17 cellular contexts compared by ENCODE assay signal in genomic region chr11:36313073-36313472, GRCh38. TPM values are rescaled to one million over a fixed set of nuclear protein-coding genes. Genes with fewer than 3 reads are reported as not detected.
DNase-seq lines count a peak whose midpoint lies in the region; ATAC-seq and TF ChIP-seq lines count a peak whose summit lies in the region.
"Had no signal": no experiment of that assay in that cellular context is flagged by ENCODE, and none has a peak within 500 bp of the region (broad histone marks: within the 10 kb centered on the region; RNA-seq: fewer than 3 reads in every experiment).

No MANE protein-coding gene starts in this region.

- H2AFZ ChIP-seq in IMR-90 (replicated peaks; ENCODE audit: low read length, poor library complexity) (no peak overlapping the region), trophoblast cell (ENCODE audit: insufficient read depth, low read length, poor library complexity) (no peak overlapping the region)

- CTCF ChIA-PET in activated CD8-positive, alpha-beta T cell treated with anti-CD3 and anti-CD28 coated beads for 36 hours (lab: Charles Lee): interaction anchor here (0.7 to 2.9 kb wide), 3 partner anchors 12 to 180 kb away, joined by 3 to 10 read pairs (median 3); no protein-coding TSS in a partner anchor
- CTCF ChIA-PET in activated CD8-positive, alpha-beta T cell treated with anti-CD3 and anti-CD28 coated beads, Interleukin-2, amount 10 ng/mL, durations not matched to agents 7 days and 5 days (lab: Charles Lee): interaction anchor here (2.4 kb wide), 1 partner anchor 180 kb away, joined by 7 read pairs; no protein-coding TSS in a partner anchor
- CTCF ChIA-PET in IMR-90 (lab: Yijun Ruan, JAX): no interaction called here

- H3K79me2 ChIP-seq in trophoblast cell (ENCODE audit: control insufficient read depth, insufficient read depth, low read length, poor library complexity): no peaks in the 10 kb centered on the region

- in situ Hi-C loops in IMR-90 (cut with MboI; ENCODE audit: low sequenced_read_pairs) (no loop called here), brain microvascular endothelial cell (cut with HindIII; ENCODE audit: low pct_ligation_motif_present, low sequenced_read_pairs) (no loop called here)

- H3K4me3 ChIP-seq in IMR-90 (ENCODE audit: insufficient read depth, low read depth, low read length) (no peak overlapping the region), brain microvascular endothelial cell (ENCODE audit: low read depth, low read length) (no peak overlapping the region), trophoblast cell (ENCODE audit: low read depth, low read length) (no peak overlapping the region), endodermal cell (ENCODE audit: low read length) (no peak overlapping the region)
- H3K4me3 ChIP-seq: MG63 had no signal

- no peak overlapping the region for H3K27ac Mint-ChIP-seq in activated CD8-positive, alpha-beta T cell treated with anti-CD3 and anti-CD28 coated beads for 36 hours
- no peak overlapping the region for H3K27ac Mint-ChIP-seq in activated CD8-positive, alpha-beta T cell treated with anti-CD3 and anti-CD28 coated beads, Interleukin-2, amount 10 ng/mL, durations not matched to agents 7 days and 5 days
- H3K27ac Mint-ChIP-seq in endodermal cell: no peak overlapping the region

- no TSS peak for BruUV-seq in IMR-90 (replicated peaks; lab: Mats Ljungman, UMichigan)

- no peak overlapping the region for H4K91ac ChIP-seq in IMR-90 (ENCODE audit: insufficient read depth, low read depth, low read length)
- peak overlapping the region; percentile 60 for H4K91ac ChIP-seq in trophoblast cell (ENCODE audit: low read depth, low read length)

- H2BK120ac ChIP-seq in IMR-90 (ENCODE audit: low read depth, low read length) (no peak overlapping the region), trophoblast cell (ENCODE audit: insufficient read depth, low read length, poor library complexity) (no peak overlapping the region)

- no peak overlapping the region for H3K56ac ChIP-seq in IMR-90 (ENCODE audit: extremely low read depth, insufficient read depth, low read length)

- no peaks in the 10 kb centered on the region for H3K9me3 Mint-ChIP-seq in activated CD8-positive, alpha-beta T cell treated with anti-CD3 and anti-CD28 coated beads for 36 hours
- no peaks in the 10 kb centered on the region for H3K9me3 Mint-ChIP-seq in activated CD8-positive, alpha-beta T cell treated with anti-CD3 and anti-CD28 coated beads, Interleukin-2, amount 10 ng/mL, durations not matched to agents 7 days and 5 days (ENCODE audit: insufficient read depth)
- no peaks in the 10 kb centered on the region for H3K9me3 Mint-ChIP-seq in endodermal cell

- H3K36me3 ChIP-seq in IMR-90 (ENCODE audit: control insufficient read depth, insufficient read depth, low read length): no peaks in the 10 kb centered on the region
- no peaks in the 10 kb centered on the region for H3K36me3 ChIP-seq in brain microvascular endothelial cell (replicated peaks)
- no peaks in the 10 kb centered on the region for H3K36me3 ChIP-seq in trophoblast cell (ENCODE audit: control insufficient read depth in 1 of 2, insufficient read depth in 2 of 2, low read length in 2 of 2)
- no peaks in the 10 kb centered on the region for H3K36me3 ChIP-seq in endodermal cell (ENCODE audit: control insufficient read depth, insufficient read depth, low read length)
- H3K36me3 ChIP-seq: MG63 had no signal

- H3K23ac ChIP-seq in IMR-90 (ENCODE audit: low read depth, low read length): no peak overlapping the region
- no peak overlapping the region for H3K23ac ChIP-seq in trophoblast cell (ENCODE audit: low read length)

- H3K27me3 ChIP-seq in IMR-90 (ENCODE audit: control insufficient read depth, insufficient read depth, low read length) (peaks cover 39% of the 10 kb centered on the region), brain microvascular endothelial cell (replicated peaks) (no peaks in the 10 kb centered on the region), trophoblast cell (ENCODE audit: insufficient read depth, low read length) (no peaks in the 10 kb centered on the region), endodermal cell (ENCODE audit: control insufficient read depth, insufficient read depth, low read length, poor library complexity, severe bottlenecking) (peaks cover 68% of the 10 kb centered on the region)

- H3K27ac ChIP-seq in IMR-90 (ENCODE audit: insufficient read depth, low read length) (no peak overlapping the region), brain microvascular endothelial cell (peak overlapping the region; percentile 4), trophoblast cell (ENCODE audit: low read depth, low read length) (no peak overlapping the region), endodermal cell (ENCODE audit: low read depth, low read length) (no peak overlapping the region)

- 0 out of 3 replicates have a peak overlapping the region, but pooled peaks have one; percentile 18 for H2BK15ac ChIP-seq in IMR-90 (ENCODE audit: low read depth, low read length)

- no peak for TF ChIP-seq POLR2A in IMR-90 (IDR thresholded peaks at IDR 0.05; ENCODE audit: low read depth, low read length)

- H3K36me3 Mint-ChIP-seq in activated CD8-positive, alpha-beta T cell treated with anti-CD3 and anti-CD28 coated beads for 36 hours (ENCODE audit: low read depth): no peaks in the 10 kb centered on the region
- H3K36me3 Mint-ChIP-seq in activated CD8-positive, alpha-beta T cell treated with anti-CD3 and anti-CD28 coated beads, Interleukin-2, amount 10 ng/mL, durations not matched to agents 7 days and 5 days (ENCODE audit: low read depth): no peaks in the 10 kb centered on the region
- H3K36me3 Mint-ChIP-seq in endodermal cell (ENCODE audit: low read depth): no peaks in the 10 kb centered on the region

- TF ChIP-seq RAD21 in IMR-90 (IDR thresholded peaks at IDR 0.05; ENCODE audit: low read length): no peak

- H3K18ac ChIP-seq in IMR-90 (ENCODE audit: low read depth, low read length) (no peak overlapping the region), trophoblast cell (ENCODE audit: low read length) (no peak overlapping the region)

- 0 out of 2 replicates have a peak, but pooled peaks cover 3% of the 10 kb centered on the region for H4K20me1 ChIP-seq in IMR-90 (ENCODE audit: insufficient read depth, low read length)

- H4K8ac ChIP-seq in IMR-90 (ENCODE audit: low read depth in 2 of 2, low read length in 2 of 2): no peak overlapping the region
- H4K8ac ChIP-seq in trophoblast cell (ENCODE audit: low read depth, low read length): no peak overlapping the region

- dilution Hi-C loops in IMR-90 (cut with HindIII; ENCODE audit: low sequenced_read_pairs, unreplicated experiment): no loop called here

- H3K4me1 ChIP-seq in IMR-90 (ENCODE audit: control insufficient read depth, insufficient read depth, low read length): peaks cover 5% of the 10 kb centered on the region
- peaks cover 22 to 32% of the 10 kb centered on the region in 2 experiments for H3K4me1 ChIP-seq in trophoblast cell (ENCODE audit: control insufficient read depth in 1 of 2, insufficient read depth in 2 of 2, low read length in 2 of 2)
- no peaks in the 10 kb centered on the region for H3K4me1 ChIP-seq in endodermal cell (ENCODE audit: control insufficient read depth, insufficient read depth, low read length)

- H3K4ac ChIP-seq in IMR-90 (ENCODE audit: low read depth, low read length) (no peak overlapping the region), trophoblast cell (ENCODE audit: low read depth, low read length) (no peak overlapping the region)

- H2AK5ac ChIP-seq in IMR-90 (ENCODE audit: low read depth, low read length) (no peak overlapping the region), trophoblast cell (ENCODE audit: low read length) (no peak overlapping the region)

- WGBS in IMR-90 (ENCODE audit: extremely low coverage in 2 of 2, insufficient read length in 1 of 2), 2 experiments: no CpG with 5 or more reads among the region's 3 CpGs
- WGBS in trophoblast cell (ENCODE audit: extremely low coverage, insufficient coverage, insufficient read length): no CpG with 5 or more reads among the region's 3 CpGs
- 80 to 83% methylated on average over 1 to 3 of the region's 3 CpGs for WGBS in endodermal cell (ENCODE audit: insufficient coverage in 1 of 2, insufficient read length in 1 of 2), 2 experiments

- H3K9ac ChIP-seq in IMR-90 (ENCODE audit: low read depth, low read length) (no peak overlapping the region), trophoblast cell (ENCODE audit: low read length) (no peak overlapping the region), endodermal cell (ENCODE audit: extremely low read depth, low read length, poor library complexity, severe bottlenecking) (no peak overlapping the region)

- no peak overlapping the region for H2AK9ac ChIP-seq in IMR-90 (replicated peaks; ENCODE audit: low read depth, low read length, poor library complexity)

- no peak for DNase-seq in activated CD8-positive, alpha-beta T cell treated with anti-CD3 and anti-CD28 coated beads for 36 hours
- no peak for DNase-seq in activated CD8-positive, alpha-beta T cell treated with anti-CD3 and anti-CD28 coated beads, Interleukin-2, amount 10 ng/mL, durations not matched to agents 7 days and 5 days
- DNase-seq in IMR-90 (no peak), brain microvascular endothelial cell (no peak), trophoblast cell (no peak), endodermal cell (no peak), T-helper 1 cell (no peak)
- no peak for DNase-seq in activated CD4-positive, alpha-beta T cell treated with anti-CD3 and anti-CD28 coated beads, Interleukin-2, amount 50 U/mL, for 48 hours
- DNase-seq: 8988T, C1 segment of cervical spinal cord, COR-L47, KG1, MG63, NCI-H446 treated with DMSO at 0.1 percent for 48 hours, NCI-H748 treated with DMSO at 0.1 percent for 48 hours, Right ventricle myocardium superior had no signal

- H3K9me3 ChIP-seq in IMR-90 (ENCODE audit: control insufficient read depth, insufficient read depth, low read length) (no peaks in the 10 kb centered on the region), trophoblast cell (ENCODE audit: insufficient read depth, low read depth, low read length) (no peaks in the 10 kb centered on the region), endodermal cell (ENCODE audit: control insufficient read depth, low read length) (no peaks in the 10 kb centered on the region)
- H3K9me3 ChIP-seq: MG63 had no signal

- H4K5ac ChIP-seq in IMR-90 (ENCODE audit: low read depth, low read length): no peak overlapping the region

- ATAC-seq in activated CD8-positive, alpha-beta T cell treated with anti-CD3 and anti-CD28 coated beads for 36 hours: peak; percentile 49
- no peak for ATAC-seq in activated CD8-positive, alpha-beta T cell treated with anti-CD3 and anti-CD28 coated beads, Interleukin-2, amount 10 ng/mL, durations not matched to agents 7 days and 5 days
- ATAC-seq in IMR-90 (ENCODE audit: low read depth): no peak
- ATAC-seq: Panc1 had no signal

- no peak overlapping the region for H4K12ac ChIP-seq in trophoblast cell (ENCODE audit: low read depth, low read length)

- peaks cover 28% of the 10 kb centered on the region for H3K27me3 Mint-ChIP-seq in activated CD8-positive, alpha-beta T cell treated with anti-CD3 and anti-CD28 coated beads for 36 hours
- H3K27me3 Mint-ChIP-seq in activated CD8-positive, alpha-beta T cell treated with anti-CD3 and anti-CD28 coated beads, Interleukin-2, amount 10 ng/mL, durations not matched to agents 7 days and 5 days (ENCODE audit: low read depth): peaks cover 41% of the 10 kb centered on the region
- H3K27me3 Mint-ChIP-seq in endodermal cell (ENCODE audit: insufficient read depth): peaks cover 55% of the 10 kb centered on the region

- no peak for TF ChIP-seq CTCF in activated CD8-positive, alpha-beta T cell treated with anti-CD3 and anti-CD28 coated beads for 36 hours (IDR thresholded peaks at IDR 0.05)
- no peak for TF ChIP-seq CTCF in IMR-90 (conservative IDR thresholded peaks at IDR 0.05; ENCODE audit: low read depth, low read length)
- TF ChIP-seq CTCF in brain microvascular endothelial cell (IDR thresholded peaks at IDR 0.05; ENCODE audit: low read depth, low read length, missing control alignments): no peak
- no peak for TF ChIP-seq CTCF in endodermal cell (conservative IDR thresholded peaks at IDR 0.05)

- no peak overlapping the region for H3K14ac ChIP-seq in IMR-90 (replicated peaks; ENCODE audit: low read depth, low read length)
- no peak overlapping the region for H3K14ac ChIP-seq in trophoblast cell (ENCODE audit: low read length)

- H2BK20ac ChIP-seq in IMR-90 (ENCODE audit: low read depth, low read length): no peak overlapping the region

- H3K4me3 Mint-ChIP-seq in activated CD8-positive, alpha-beta T cell treated with anti-CD3 and anti-CD28 coated beads for 36 hours: no peak overlapping the region
- H3K4me3 Mint-ChIP-seq in activated CD8-positive, alpha-beta T cell treated with anti-CD3 and anti-CD28 coated beads, Interleukin-2, amount 10 ng/mL, durations not matched to agents 7 days and 5 days: no peak overlapping the region
- H3K4me3 Mint-ChIP-seq in endodermal cell: no peak overlapping the region

- H3K4me2 ChIP-seq in IMR-90 (ENCODE audit: low read depth, low read length) (no peak overlapping the region), trophoblast cell (ENCODE audit: low read length) (no peak overlapping the region)

- POLR2A ChIA-PET in activated CD8-positive, alpha-beta T cell treated with anti-CD3 and anti-CD28 coated beads for 36 hours (lab: Charles Lee): no interaction called here
- POLR2A ChIA-PET in activated CD8-positive, alpha-beta T cell treated with anti-CD3 and anti-CD28 coated beads, Interleukin-2, amount 10 ng/mL, durations not matched to agents 7 days and 5 days (lab: Charles Lee): no interaction called here
- POLR2A ChIA-PET in IMR-90 (lab: Charles Lee; ENCODE audit: unreplicated experiment): no interaction called here

- H3K9me1 ChIP-seq in IMR-90 (ENCODE audit: insufficient read depth, low read length): peaks cover 5% of the 10 kb centered on the region

- no peak overlapping the region for H2BK12ac ChIP-seq in trophoblast cell (ENCODE audit: low read length)

- H3K4me1 Mint-ChIP-seq in activated CD8-positive, alpha-beta T cell treated with anti-CD3 and anti-CD28 coated beads for 36 hours (ENCODE audit: low read depth): peaks cover 10% of the 10 kb centered on the region
- H3K4me1 Mint-ChIP-seq in activated CD8-positive, alpha-beta T cell treated with anti-CD3 and anti-CD28 coated beads, Interleukin-2, amount 10 ng/mL, durations not matched to agents 7 days and 5 days (ENCODE audit: low read depth): no peaks in the 10 kb centered on the region
- no peaks in the 10 kb centered on the region for H3K4me1 Mint-ChIP-seq in endodermal cell

- no peaks in the 10 kb centered on the region for H3K79me1 ChIP-seq in IMR-90 (ENCODE audit: low read depth in 1 of 2, low read length in 2 of 2)
- H3K79me1 ChIP-seq in trophoblast cell (ENCODE audit: low read length): peaks cover 16% of the 10 kb centered on the region

- no peak overlapping the region for H2BK5ac ChIP-seq in IMR-90 (ENCODE audit: low read depth, low read length, poor library complexity, severe bottlenecking)
- no peak overlapping the region for H2BK5ac ChIP-seq in trophoblast cell (ENCODE audit: low read depth, low read length, poor library complexity)

- intact Hi-C loops in activated CD8-positive, alpha-beta T cell treated with anti-CD3 and anti-CD28 coated beads for 36 hours (cut with micrococcal nuclease): no loop called here
- intact Hi-C loops in IMR-90 (cut with micrococcal nuclease): no loop called here

RNA-seq across cellular contexts. Expression of gene PRR5L, which starts 17.0 kb away (rescaled TPM):
- 1 to 10 TPM; 7.0 to 8.1 TPM for total RNA-seq in activated CD8-positive, alpha-beta T cell treated with anti-CD3 and anti-CD28 coated beads for 36 hours
- 1 to 10 TPM; 3.4 to 4.5 TPM for total RNA-seq in activated CD8-positive, alpha-beta T cell treated with anti-CD3 and anti-CD28 coated beads, Interleukin-2, amount 10 ng/mL, durations not matched to agents 7 days and 5 days
- total RNA-seq in IMR-90 (2012; rRNA removed): 3.3 and 3.6 TPM in 2 replicates
- 2.6 and 2.9 TPM in 2 replicates for polyA plus RNA-seq in IMR-90 (2012; rRNA removed)
- polyA plus RNA-seq in IMR-90 (2012; cell fraction: cytosol; rRNA removed): 2.2 and 2.3 TPM in 2 replicates
- polyA plus RNA-seq in IMR-90 (2012; cell fraction: nucleus; rRNA removed; ENCODE audit: low replicate concordance): 4.6 and 6.8 TPM in 2 replicates
- polyA plus RNA-seq in trophoblast cell (2013): 12.3 and 14.1 TPM in 2 replicates
- 1 to 10 TPM; 5.3 to 7.2 TPM for total RNA-seq in endodermal cell
- polyA plus RNA-seq in endodermal cell (2013, experiment 1 of 2): 8.3 TPM
- polyA plus RNA-seq in endodermal cell (2013, experiment 2 of 2): 9.9 TPM

RNA-seq across cellular contexts. Expression of gene COMMD9, which starts 23.8 kb away (rescaled TPM):
- 10 to 100 TPM; 34.8 to 36.8 TPM for total RNA-seq in activated CD8-positive, alpha-beta T cell treated with anti-CD3 and anti-CD28 coated beads for 36 hours
- 10 to 100 TPM; 44.6 to 47.5 TPM for total RNA-seq in activated CD8-positive, alpha-beta T cell treated with anti-CD3 and anti-CD28 coated beads, Interleukin-2, amount 10 ng/mL, durations not matched to agents 7 days and 5 days
- total RNA-seq in IMR-90 (2012; rRNA removed) (50.7 and 54.2 TPM in 2 replicates), endodermal cell (10 to 100 TPM; 32.3 to 53.5 TPM)
- polyA plus RNA-seq in IMR-90 (2012; rRNA removed): 58.3 and 77.1 TPM in 2 replicates
- 42.1 and 51.2 TPM in 2 replicates for polyA plus RNA-seq in IMR-90 (2012; cell fraction: cytosol; rRNA removed)
- 33.2 and 38.4 TPM in 2 replicates for polyA plus RNA-seq in IMR-90 (2012; cell fraction: nucleus; rRNA removed; ENCODE audit: low replicate concordance)
- polyA plus RNA-seq in trophoblast cell (2013): 55.0 and 60.3 TPM in 2 replicates
- 34.0 TPM for polyA plus RNA-seq in endodermal cell (2013, experiment 1 of 2)
- polyA plus RNA-seq in endodermal cell (2013, experiment 2 of 2): 31.4 TPM
